Comparison of ENCODE assay signal across 25 cellular contexts in genomic region chr15:29917600-29918597, GRCh38.
DNase-seq lines count a peak whose midpoint lies in the region; FAIRE-seq and TF ChIP-seq lines count a peak whose summit lies in the region.
"Had no signal": no experiment of that assay in that cellular context is flagged by ENCODE, and none has a peak within 500 bp of the region (broad histone marks: within the 10 kb centered on the region; RNA-seq: fewer than 3 reads in every experiment).

No MANE protein-coding gene starts in this region.

- H3K4me1 Mint-ChIP-seq in nephron: peaks cover 40% of the 10 kb centered on the region
- H3K4me1 Mint-ChIP-seq: activated T-helper 17 cell treated with anti-CD3 and anti-CD28 coated beads, Interleukin-2, amount 50 U/mL, for 72 hours; memory B cell; naive B cell had no signal

- no peak overlapping the region for H2AFZ ChIP-seq in fibroblast of lung (ENCODE audit: low read length)

- no peaks in the 10 kb centered on the region for H3K9me3 ChIP-seq in SJSA1 (replicated peaks)
- no peaks in the 10 kb centered on the region for H3K9me3 ChIP-seq in fibroblast of lung (ENCODE audit: control insufficient read depth, insufficient read depth, low read depth, low read length)
- H3K9me3 ChIP-seq: thoracic aorta had no signal

- DNase-seq in EH (ENCODE audit: low read depth): peak; percentile 77
- DNase-seq in SJSA1 (ENCODE audit: low read depth in 1 of 2, low spot score in 2 of 2): peak; percentile 61 to 84
- DNase-seq in fibroblast of lung (ENCODE audit: low read depth in 2 of 2): peak; percentile 41 to 90
- no peak for DNase-seq in cerebellar nuclear complex (lab: John Stamatoyannopoulos, UW)
- DNase-seq in RWPE1 (ENCODE audit: low spot score): no peak
- DNase-seq in HT-29 (ENCODE audit: low spot score): no peak
- no peak for DNase-seq in HTR-8/SVneo (ENCODE audit: insufficient read length, low spot score)
- DNase-seq: activated CD4-positive, alpha-beta memory T cell treated with anti-CD3 and anti-CD28 coated beads for 36 hours; activated CD8-positive, alpha-beta memory T cell treated with anti-CD3 and anti-CD28 coated beads, Interleukin-2, amount 50 U/mL, for 48 hours; CD4-positive, alpha-beta T cell; DMS 273 treated with DMSO at 0.1 percent for 48 hours; erythroblast; kidney glomerular epithelial cell; naive B cell; NCI-H1694; NCI-H2171 treated with DMSO at 0.1 percent for 48 hours; NCI-H524; nucleus accumbens; stimulated activated CD4-positive, alpha-beta T cell treated with anti-CD3 and anti-CD28 coated beads, Interleukin-4, amount 100 ng/mL, for 1 hour; stimulated activated naive CD4-positive, alpha-beta T cell treated with Interleukin-2 at 50 U/mL for 16 hours had no signal

- no peak overlapping the region for H3K9ac ChIP-seq in fibroblast of lung (ENCODE audit: insufficient read depth, low read length)

- peak overlapping the region; percentile 9 for H3K4me2 ChIP-seq in fibroblast of lung (ENCODE audit: extremely low read depth, insufficient read depth, low read length)

- H3K27me3 Mint-ChIP-seq in nephron (ENCODE audit: low read depth): peaks cover 5% of the 10 kb centered on the region

- FAIRE-seq in HTR-8/SVneo (lab: Jason Lieb, UNC): no peak

- H3K4me3 Mint-ChIP-seq in nephron: no peak overlapping the region
- H3K4me3 Mint-ChIP-seq: activated CD4-positive, alpha-beta memory T cell treated with anti-CD3 and anti-CD28 coated beads for 36 hours; activated T-helper 17 cell treated with anti-CD3 and anti-CD28 coated beads, Interleukin-2, amount 50 U/mL, for 72 hours; CD4-positive, alpha-beta T cell; memory B cell; naive B cell had no signal

- H3K4me3 ChIP-seq in SJSA1 (no peak overlapping the region; the same call in 1 of the 2 replicates), fibroblast of lung (replicated peaks in 1 of 4; ENCODE audit: control extremely low read depth in 1 of 4, insufficient read depth in 1 of 4, low read depth in 3 of 4, low read length in 4 of 4) (no peak overlapping the region)
- H3K4me3 ChIP-seq: thoracic aorta had no signal

- no peaks in the 10 kb centered on the region for H3K79me2 ChIP-seq in fibroblast of lung (ENCODE audit: control insufficient read depth, insufficient read depth, low read length)

- TF ChIP-seq CTCF in fibroblast of lung (conservative IDR thresholded peaks at IDR 0.05 in 1 of 2, IDR thresholded peaks at IDR 0.05 in 1 of 2; ENCODE audit: low read depth in 1 of 2, low read length in 2 of 2) (no peak), nephron (IDR thresholded peaks at IDR 0.05; ENCODE audit: unreplicated experiment in 3 of 3) (no peak), RWPE1 (conservative IDR thresholded peaks at IDR 0.05; ENCODE audit: low read depth) (no peak)

- H3K27me3 ChIP-seq in SJSA1 (replicated peaks) (no peaks in the 10 kb centered on the region), fibroblast of lung (ENCODE audit: control insufficient read depth, insufficient read depth, low read length) (no peaks in the 10 kb centered on the region)

- H3K36me3 ChIP-seq in SJSA1: no peaks in the 10 kb centered on the region
- no peaks in the 10 kb centered on the region for H3K36me3 ChIP-seq in fibroblast of lung (ENCODE audit: control insufficient read depth, insufficient read depth, low read length)
- H3K36me3 ChIP-seq: thoracic aorta had no signal

- peak overlapping the region; percentile 72 for H3K27ac ChIP-seq in SJSA1
- H3K27ac ChIP-seq in fibroblast of lung (ENCODE audit: insufficient read depth, low read length): no peak overlapping the region
- H3K27ac ChIP-seq in RWPE1: no peak overlapping the region
- H3K27ac ChIP-seq: thoracic aorta had no signal

- POLR2A ChIA-PET in RWPE1 (lab: Yijun Ruan, JAX; ENCODE audit: low non-redundant PET): no interaction called here

- H4K20me1 ChIP-seq in fibroblast of lung (ENCODE audit: control insufficient read depth, extremely low read depth, insufficient read depth, low read length): no peaks in the 10 kb centered on the region

- no peaks in the 10 kb centered on the region for H3K9me3 Mint-ChIP-seq in nephron
- H3K9me3 Mint-ChIP-seq: activated CD4-positive, alpha-beta memory T cell treated with anti-CD3 and anti-CD28 coated beads for 36 hours; activated naive CD4-positive, alpha-beta T cell treated with anti-CD3 and anti-CD28 coated beads, Interleukin-2, amount 50 U/mL, for 72 hours; activated T-helper 17 cell treated with anti-CD3 and anti-CD28 coated beads, Interleukin-2, amount 50 U/mL, for 72 hours; CD4-positive, alpha-beta T cell; memory B cell had no signal

- H3K4me1 ChIP-seq in SJSA1 (replicated peaks): peaks cover 51% of the 10 kb centered on the region
- H3K4me1 ChIP-seq in fibroblast of lung (ENCODE audit: control insufficient read depth, extremely low read depth, insufficient read depth, low read length): peaks cover 3% of the 10 kb centered on the region

- H3K27ac Mint-ChIP-seq in nephron: peak overlapping the region; percentile 8 to 54 (median 19)
- H3K27ac Mint-ChIP-seq: activated CD4-positive, alpha-beta memory T cell treated with anti-CD3 and anti-CD28 coated beads for 36 hours; activated naive CD4-positive, alpha-beta T cell treated with anti-CD3 and anti-CD28 coated beads, Interleukin-2, amount 50 U/mL, for 72 hours; activated T-helper 17 cell treated with anti-CD3 and anti-CD28 coated beads, Interleukin-2, amount 50 U/mL, for 72 hours; CD4-positive, alpha-beta T cell; memory B cell; naive B cell had no signal

- no peaks in the 10 kb centered on the region for H3K36me3 Mint-ChIP-seq in nephron (ENCODE audit: low read depth)
- H3K36me3 Mint-ChIP-seq: activated CD4-positive, alpha-beta memory T cell treated with anti-CD3 and anti-CD28 coated beads for 36 hours; activated naive CD4-positive, alpha-beta T cell treated with anti-CD3 and anti-CD28 coated beads, Interleukin-2, amount 50 U/mL, for 72 hours; memory B cell; naive B cell had no signal

- CTCF ChIA-PET in RWPE1 (lab: Yijun Ruan, JAX): no interaction called here

Comparison
In these comparisons a context has a peak if more than half of its experiments do, and no peak if none do; other contexts are left out.
1. DNase-seq: peak in EH (single experiment), SJSA1 (2 of 2) and fibroblast of lung (2 of 2); none in cerebellar nuclear complex (0 of 2), RWPE1 (single experiment), HT-29 (single experiment) and HTR-8/SVneo (single experiment).